8 cellular contexts compared by ENCODE assay signal in genomic region chr7:140672382-140673062, GRCh38. TPM values are rescaled to one million over a fixed set of nuclear protein-coding genes. Genes with fewer than 3 reads are reported as not detected.
DNase-seq lines count a peak whose midpoint lies in the region; ATAC-seq and TF ChIP-seq lines count a peak whose summit lies in the region.

A gene with protein sequence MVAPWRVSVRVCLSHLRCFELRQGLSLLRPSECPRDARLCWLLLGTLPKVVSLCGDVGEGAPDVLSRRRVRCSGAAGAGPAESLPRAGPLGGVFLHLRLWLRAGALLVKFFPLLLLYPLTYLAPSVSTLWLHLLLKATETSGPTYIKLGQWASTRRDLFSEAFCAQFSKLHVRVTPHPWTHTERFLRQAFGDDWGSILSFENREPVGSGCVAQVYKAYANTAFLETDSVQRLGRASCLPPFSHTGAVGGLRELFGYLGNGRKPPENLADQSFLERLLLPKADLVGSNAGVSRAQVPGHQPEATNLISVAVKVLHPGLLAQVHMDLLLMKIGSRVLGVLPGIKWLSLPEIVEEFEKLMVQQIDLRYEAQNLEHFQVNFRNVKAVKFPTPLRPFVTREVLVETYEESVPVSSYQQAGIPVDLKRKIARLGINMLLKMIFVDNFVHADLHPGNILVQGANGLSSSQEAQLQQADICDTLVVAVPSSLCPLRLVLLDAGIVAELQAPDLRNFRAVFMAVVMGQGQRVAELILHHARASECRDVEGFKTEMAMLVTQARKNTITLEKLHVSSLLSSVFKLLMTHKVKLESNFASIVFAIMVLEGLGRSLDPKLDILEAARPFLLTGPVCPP (plus strand): TSS chr7:140672945. CDS start chr7:140673331, 386 bp downstream.

- TF ChIP-seq CTCF in CD14-positive monocyte (IDR thresholded peaks at IDR 0.05): no peak
- TF ChIP-seq CTCF in cardiac muscle cell (IDR thresholded peaks at IDR 0.05; ENCODE audit: low read depth, low read length): no peak
- no peak for TF ChIP-seq CTCF in upper lobe of right lung (IDR thresholded peaks at IDR 0.05)

- H3K27me3 ChIP-seq in cardiac muscle cell (no peaks in the 10 kb centered on the region), upper lobe of right lung (no peaks in the 10 kb centered on the region)

- peaks cover 3 to 6% of the 10 kb centered on the region in 2 donors for H3K36me3 Mint-ChIP-seq in CD14-positive monocyte
- H3K36me3 Mint-ChIP-seq in activated naive CD4-positive, alpha-beta T cell treated with anti-CD3 and anti-CD28 coated beads, Interleukin-2, amount 50 U/mL, for 24 hours: peaks cover 2% of the 10 kb centered on the region

- peaks cover 0 to 4% (median 0%) of the 10 kb centered on the region in 7 donors for H3K9me3 Mint-ChIP-seq in CD14-positive monocyte
- H3K9me3 Mint-ChIP-seq in activated naive CD4-positive, alpha-beta T cell treated with anti-CD3 and anti-CD28 coated beads, Interleukin-2, amount 50 U/mL, for 24 hours: no peaks in the 10 kb centered on the region

- H3K4me3 ChIP-seq in cardiac muscle cell (peak within 1 kb of the TSS; percentile 61), upper lobe of right lung (peak within 1 kb of the TSS; percentile 81)

- no peaks in the 10 kb centered on the region for H3K9me3 ChIP-seq in cardiac muscle cell (ENCODE audit: low read depth)
- no peaks in the 10 kb centered on the region for H3K9me3 ChIP-seq in upper lobe of right lung

- H3K27me3 Mint-ChIP-seq in CD14-positive monocyte (ENCODE audit: low read depth in 3 of 3): peaks cover 2 to 5% (median 3%) of the 10 kb centered on the region in 3 donors
- no peaks in the 10 kb centered on the region for H3K27me3 Mint-ChIP-seq in activated naive CD4-positive, alpha-beta T cell treated with anti-CD3 and anti-CD28 coated beads, Interleukin-2, amount 50 U/mL, for 24 hours

- H3K4me3 Mint-ChIP-seq in CD14-positive monocyte: peak within 1 kb of the TSS; percentile 88 to 95
- peak within 1 kb of the TSS; percentile 86 for H3K4me3 Mint-ChIP-seq in activated naive CD4-positive, alpha-beta T cell treated with anti-CD3 and anti-CD28 coated beads, Interleukin-2, amount 50 U/mL, for 24 hours

- DNase-seq in CD14-positive monocyte (ENCODE audit: low spot score) (peak; percentile 3), RKO (ENCODE audit: low spot score) (peak; percentile 66), cardiac muscle cell (ENCODE audit: low read depth in 1 of 2, low spot score in 1 of 2) (peak in 1 of 2 donors; percentile 62), posterior vena cava (ENCODE audit: low spot score) (peak; percentile 86), upper lobe of right lung (peak; percentile 84)

- intact Hi-C loops in CD14-positive monocyte (cut with micrococcal nuclease) (no loop called here), posterior vena cava (cut with DNase I) (no loop called here), upper lobe of right lung (cut with DNase I) (no loop called here)

- no peaks in the 10 kb centered on the region for H3K4me1 ChIP-seq in cardiac muscle cell (ENCODE audit: low read depth)
- H3K4me1 ChIP-seq in upper lobe of right lung: peaks cover 20% of the 10 kb centered on the region

- H3K36me3 ChIP-seq in cardiac muscle cell (no peaks in the 10 kb centered on the region), upper lobe of right lung (no peaks in the 10 kb centered on the region)

- H3K27ac ChIP-seq in cardiac muscle cell: no peak within 1 kb of the TSS
- H3K27ac ChIP-seq in upper lobe of right lung: peak within 1 kb of the TSS; percentile 76

- ATAC-seq in HG03432 (IDR thresholded peaks at IDR 0.05; ENCODE audit: unreplicated experiment) (peak; percentile 65), upper lobe of right lung (peak; percentile 87)

- peak; percentile 54 for TF ChIP-seq POLR2A in GM19099 (IDR thresholded peaks at IDR 0.05; ENCODE audit: extremely low read depth, insufficient read length, low read depth)

- H3K27ac Mint-ChIP-seq in CD14-positive monocyte: peak within 1 kb of the TSS in 6 of 7 donors; percentile 19 to 89 (median 78)
- peak within 1 kb of the TSS; percentile 83 for H3K27ac Mint-ChIP-seq in activated naive CD4-positive, alpha-beta T cell treated with anti-CD3 and anti-CD28 coated beads, Interleukin-2, amount 50 U/mL, for 24 hours

- peaks cover 42% of the 10 kb centered on the region for H3K4me1 Mint-ChIP-seq in CD14-positive monocyte
- peaks cover 38% of the 10 kb centered on the region for H3K4me1 Mint-ChIP-seq in activated naive CD4-positive, alpha-beta T cell treated with anti-CD3 and anti-CD28 coated beads, Interleukin-2, amount 50 U/mL, for 24 hours

RNA-seq across cellular contexts. Expression of the gene that starts here (rescaled TPM):
- 10 to 100 TPM; 18.3 to 28.7 TPM for polyA plus RNA-seq in CD14-positive monocyte
- 22.6 and 31.1 TPM in 2 replicates for total RNA-seq in cardiac muscle cell
- 13.9 and 23.0 TPM in 2 replicates for polyA plus RNA-seq in cardiac muscle cell
- 10 to 100 TPM; 12.3 to 16.1 TPM for total RNA-seq in posterior vena cava
- 18.2 TPM for total RNA-seq in upper lobe of right lung
